In the genomic region with DNA sequence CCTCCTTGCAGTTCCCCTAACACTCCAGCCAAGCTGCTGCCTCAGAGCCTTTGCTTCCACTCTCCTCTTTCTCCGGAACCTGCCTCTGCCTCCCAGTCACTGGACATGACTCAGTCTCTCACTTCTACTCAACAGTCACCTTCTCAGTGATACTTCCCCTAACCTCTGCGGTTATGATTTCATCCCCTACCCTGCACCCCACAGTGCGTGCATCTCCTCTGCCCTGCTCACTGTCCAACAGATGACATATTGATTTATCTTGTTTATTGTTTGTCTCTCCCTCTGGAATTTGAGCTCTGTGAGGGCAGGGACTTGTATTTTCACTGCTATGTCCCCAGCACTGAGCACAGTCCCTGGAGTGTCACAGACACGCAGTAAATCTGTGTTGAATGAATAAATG, we compare ENCODE assay signal across 13 cellular contexts.
A peak's percentile ranks its signal among the peaks of the same experiment; 100 is the strongest.
DNase-seq lines count a peak whose midpoint lies in the region; ATAC-seq lines count a peak whose summit lies in the region.
"Had no signal": no experiment of that assay in that cellular context is flagged by ENCODE, and none has a peak within 500 bp of the region (broad histone marks: within the 10 kb centered on the region; RNA-seq: fewer than 3 reads in every experiment).

No MANE protein-coding gene starts in this region.

- POLR2A ChIA-PET in CD8-positive, alpha-beta memory T cell (lab: Charles Lee) = no interaction called here
- POLR2A ChIA-PET in naive thymus-derived CD8-positive, alpha-beta T cell (lab: Charles Lee) = no interaction called here

- H3K9me3 Mint-ChIP-seq in CD8-positive, alpha-beta memory T cell = no peaks in the 10 kb centered on the region
- H3K9me3 Mint-ChIP-seq in activated naive CD8-positive, alpha-beta T cell (ENCODE audit: low read depth) = no peaks in the 10 kb centered on the region
- H3K9me3 Mint-ChIP-seq in naive thymus-derived CD8-positive, alpha-beta T cell = no peaks in the 10 kb centered on the region

- no peaks in the 10 kb centered on the region for H3K27me3 ChIP-seq in CD8-positive, alpha-beta memory T cell (ENCODE audit: insufficient read depth, low read length, poor library complexity, severe bottlenecking)

- H3K36me3 Mint-ChIP-seq in CD8-positive, alpha-beta memory T cell = no peaks in the 10 kb centered on the region
- no peaks in the 10 kb centered on the region for H3K36me3 Mint-ChIP-seq in activated naive CD8-positive, alpha-beta T cell
- no peaks in the 10 kb centered on the region for H3K36me3 Mint-ChIP-seq in naive thymus-derived CD8-positive, alpha-beta T cell

- H3K36me3 ChIP-seq in CD8-positive, alpha-beta memory T cell (ENCODE audit: insufficient read depth, low read length) = no peaks in the 10 kb centered on the region
- H3K36me3 ChIP-seq: cardiac muscle cell, WERI-Rb-1 had no signal

- no peaks in the 10 kb centered on the region for H3K9me3 ChIP-seq in CD8-positive, alpha-beta memory T cell (ENCODE audit: low read length)
- H3K9me3 ChIP-seq: SK-N-SH had no signal

- H3K4me3 Mint-ChIP-seq in CD8-positive, alpha-beta memory T cell = peak overlapping the region in 5 of 7 donors; percentile 16 to 38 (median 31)
- peak overlapping the region; percentile 61 for H3K4me3 Mint-ChIP-seq in activated naive CD8-positive, alpha-beta T cell
- peak overlapping the region in 7 of 10 donors; percentile 36 to 62 (median 50) for H3K4me3 Mint-ChIP-seq in naive thymus-derived CD8-positive, alpha-beta T cell

- peak; percentile 57 for DNase-seq in CD1c-positive myeloid dendritic cell (ENCODE audit: extremely low spot score)
- no peak for DNase-seq in CD8-positive, alpha-beta memory T cell
- DNase-seq in naive thymus-derived CD8-positive, alpha-beta T cell = no peak
- no peak for DNase-seq in GOT3 (lab: John Stamatoyannopoulos, UW)
- DNase-seq: activated effector memory CD4-positive, alpha-beta T cell treated with anti-CD3 and anti-CD28 coated beads, Interleukin-2, amount 50 U/mL, for 16 hours; C1 segment of cervical spinal cord; MM.1S; SK-N-SH; WERI-Rb-1 had no signal

- CTCF ChIA-PET in CD8-positive, alpha-beta memory T cell (lab: Charles Lee) = no interaction called here

- no peak overlapping the region for H3K4me3 ChIP-seq in CD8-positive, alpha-beta memory T cell (ENCODE audit: low read length)
- H3K4me3 ChIP-seq: cardiac muscle cell had no signal

- H3K27ac Mint-ChIP-seq in CD8-positive, alpha-beta memory T cell = peak overlapping the region in 2 of 8 donors; percentile 24 to 74
- H3K27ac Mint-ChIP-seq in activated naive CD8-positive, alpha-beta T cell = no peak overlapping the region
- H3K27ac Mint-ChIP-seq in naive thymus-derived CD8-positive, alpha-beta T cell = peak overlapping the region in 1 of 10 donors; percentile 6

- H3K27ac ChIP-seq in CD8-positive, alpha-beta memory T cell (ENCODE audit: low read depth, low read length) = no peak overlapping the region
- H3K27ac ChIP-seq: cardiac muscle cell, WERI-Rb-1 had no signal

- H3K4me1 ChIP-seq in CD8-positive, alpha-beta memory T cell (ENCODE audit: insufficient read depth, low read length) = peaks cover 7% of the 10 kb centered on the region

- peaks cover 8 to 24% of the 10 kb centered on the region in 2 donors for H3K27me3 Mint-ChIP-seq in CD8-positive, alpha-beta memory T cell
- H3K27me3 Mint-ChIP-seq in activated naive CD8-positive, alpha-beta T cell = peaks cover 1% of the 10 kb centered on the region
- peaks cover 0 to 12% (median 7%) of the 10 kb centered on the region in 5 donors for H3K27me3 Mint-ChIP-seq in naive thymus-derived CD8-positive, alpha-beta T cell

- H3K4me1 Mint-ChIP-seq in CD8-positive, alpha-beta memory T cell = peaks cover 11 to 18% (median 16%) of the 10 kb centered on the region in 3 donors
- H3K4me1 Mint-ChIP-seq in activated naive CD8-positive, alpha-beta T cell (ENCODE audit: low read depth) = peaks cover 21% of the 10 kb centered on the region
- peaks cover 11 to 20% (median 18%) of the 10 kb centered on the region in 4 donors for H3K4me1 Mint-ChIP-seq in naive thymus-derived CD8-positive, alpha-beta T cell

- no peak for ATAC-seq in naive thymus-derived CD8-positive, alpha-beta T cell
- ATAC-seq in HG03521 (IDR thresholded peaks at IDR 0.05; ENCODE audit: unreplicated experiment) = no peak
- ATAC-seq in GM18519 (IDR thresholded peaks at IDR 0.05; ENCODE audit: low FRiP score, unreplicated experiment) = no peak
